Comparison of ENCODE assay signal across 14 cellular contexts in the genomic region with DNA sequence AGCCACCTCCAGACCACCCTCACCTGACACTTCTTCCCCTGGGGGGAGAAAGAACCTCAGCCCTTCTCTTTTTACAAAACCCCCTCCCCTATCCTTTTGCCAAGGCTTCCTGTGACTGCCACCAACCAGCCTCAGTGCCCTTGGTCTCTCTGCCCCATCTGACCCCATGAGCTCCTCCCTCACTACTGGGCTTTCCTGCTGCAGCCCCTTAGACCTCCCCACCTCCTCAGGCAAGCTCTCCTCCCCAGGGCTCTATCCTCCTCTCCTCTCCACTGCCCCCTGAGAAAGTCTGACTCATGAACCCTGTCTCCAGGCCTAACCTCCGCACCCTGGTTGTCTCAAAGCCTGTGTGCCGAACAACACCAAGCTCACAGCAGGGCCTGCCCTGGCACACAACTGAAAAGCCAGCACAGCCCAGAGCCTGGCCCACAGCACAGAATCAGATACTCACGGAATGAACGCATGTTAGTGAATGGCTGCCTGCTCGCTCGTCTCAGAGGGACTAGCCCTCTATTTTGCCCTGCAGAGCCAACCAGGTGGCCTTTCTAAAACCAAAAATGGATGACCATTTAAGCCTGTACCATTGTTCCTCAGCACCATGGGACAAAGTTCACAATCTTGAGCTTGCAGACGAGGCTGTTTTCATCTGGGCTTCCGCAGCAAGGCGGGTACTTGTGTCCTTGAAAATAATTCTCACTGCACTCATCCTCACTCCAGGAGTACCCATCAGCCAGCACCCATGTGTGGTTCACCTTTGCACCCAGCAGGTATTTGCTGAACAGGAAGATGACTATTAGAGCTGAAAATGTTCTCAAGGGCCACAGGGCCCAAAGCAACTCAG. TPM values are rescaled to one million over a fixed set of nuclear protein-coding genes. Genes with fewer than 3 reads are reported as not detected.
DNase-seq lines count a peak whose midpoint lies in the region; ATAC-seq and TF ChIP-seq lines count a peak whose summit lies in the region.
"Had no signal": no experiment of that assay in that cellular context is flagged by ENCODE, and none has a peak within 500 bp of the region (broad histone marks: within the 10 kb centered on the region; RNA-seq: fewer than 3 reads in every experiment).

No MANE protein-coding gene starts in this region.

- H3K9me3 ChIP-seq in MM.1S (replicated peaks; ENCODE audit: insufficient read depth, low read length) (no peaks in the 10 kb centered on the region), ovary (no peaks in the 10 kb centered on the region)
- H3K9me3 ChIP-seq: SJCRH30 had no signal

- no peak overlapping the region for H2AFZ ChIP-seq in MM.1S (ENCODE audit: low read length)

- DNase-seq in DMS 273 (lab: John Stamatoyannopoulos, UW; ENCODE audit: unreplicated experiment): peak; percentile 22
- no peak for DNase-seq in DMS 273 treated with DMSO at 0.1 percent for 48 hours (lab: John Stamatoyannopoulos, UW)
- no peak for DNase-seq in MM.1S
- DNase-seq in glutamatergic neuron: no peak
- DNase-seq in ovary: no peak
- no peak for DNase-seq in NCI-H2196 (lab: John Stamatoyannopoulos, UW; ENCODE audit: unreplicated experiment)
- DNase-seq in foreskin melanocyte: no peak
- DNase-seq: activated T-cell treated with anti-CD3 and anti-CD28 coated beads, Interleukin-2, amount 50 U/mL, for 1 hour; SJCRH30; stimulated activated CD4-positive, alpha-beta T cell treated with anti-CD3 and anti-CD28 coated beads, Interleukin-4, amount 100 ng/mL, for 24 hours had no signal

- no peaks in the 10 kb centered on the region for H4K20me1 ChIP-seq in MM.1S (ENCODE audit: insufficient read depth, low read length)

- no peaks in the 10 kb centered on the region for H3K27me3 ChIP-seq in MM.1S (replicated peaks; ENCODE audit: insufficient read depth, low read length)
- H3K27me3 ChIP-seq in ovary: no peaks in the 10 kb centered on the region
- H3K27me3 ChIP-seq: SJCRH30 had no signal

- H3K4me1 Mint-ChIP-seq in glutamatergic neuron (ENCODE audit: low read depth, unreplicated experiment): peaks cover 22% of the 10 kb centered on the region
- peaks cover 41% of the 10 kb centered on the region for H3K4me1 Mint-ChIP-seq in stimulated activated memory B cell treated with anti-CD40 and anti-IgM and Interleukin-4, amounts not matched to agents 10 μg/mL and 1 μg/mL and 100 μg/mL, for 72 hours

- H3F3A ChIP-seq in MM.1S (ENCODE audit: insufficient read depth, low read length): peaks cover 24% of the 10 kb centered on the region

- H3K27ac ChIP-seq in MM.1S (ENCODE audit: low read length) (peak overlapping the region; percentile 85; the same call in 1 of the 2 replicates), ovary (no peak overlapping the region)
- H3K27ac ChIP-seq: SJCRH30 had no signal

- H3K4me3 ChIP-seq in MM.1S (ENCODE audit: low read length): no peak overlapping the region
- no peak overlapping the region for H3K4me3 ChIP-seq in ovary
- H3K4me3 ChIP-seq: lung, SJCRH30 had no signal

- H3K4me1 ChIP-seq in MM.1S (ENCODE audit: low read length): peaks cover 21% of the 10 kb centered on the region
- H3K4me1 ChIP-seq in ovary (ENCODE audit: insufficient read depth): peaks cover 5% of the 10 kb centered on the region
- H3K4me1 ChIP-seq: SJCRH30 had no signal

- peak overlapping the region; percentile 99 for H3K4me2 ChIP-seq in MM.1S (ENCODE audit: low read depth, low read length)

- no peaks in the 10 kb centered on the region for H3K9me2 ChIP-seq in MM.1S (replicated peaks; ENCODE audit: insufficient read depth, low read length)

- 85 to 96% (median 93%) methylated on average over 9 of the region's 9 CpGs for WGBS in ovary, 3 donors

- peak overlapping the region; percentile 50 for H3K4me3 Mint-ChIP-seq in glutamatergic neuron (ENCODE audit: unreplicated experiment)
- peak overlapping the region; percentile 66 for H3K4me3 Mint-ChIP-seq in stimulated activated memory B cell treated with anti-CD40 and anti-IgM and Interleukin-4, amounts not matched to agents 10 μg/mL and 1 μg/mL and 100 μg/mL, for 72 hours

- TF ChIP-seq POLR2A in ovary (IDR thresholded peaks at IDR 0.05): no peak

- peaks cover 8% of the 10 kb centered on the region for H3K9me3 Mint-ChIP-seq in glutamatergic neuron (ENCODE audit: unreplicated experiment)
- H3K9me3 Mint-ChIP-seq in stimulated activated memory B cell treated with anti-CD40 and anti-IgM and Interleukin-4, amounts not matched to agents 10 μg/mL and 1 μg/mL and 100 μg/mL, for 72 hours: no peaks in the 10 kb centered on the region

- H3K27ac Mint-ChIP-seq in glutamatergic neuron (ENCODE audit: unreplicated experiment): no peak overlapping the region
- H3K27ac Mint-ChIP-seq in stimulated activated memory B cell treated with anti-CD40 and anti-IgM and Interleukin-4, amounts not matched to agents 10 μg/mL and 1 μg/mL and 100 μg/mL, for 72 hours: peak overlapping the region; percentile 80

- no peaks in the 10 kb centered on the region for H3K36me3 ChIP-seq in MM.1S (replicated peaks; ENCODE audit: insufficient read depth, low read length)
- H3K36me3 ChIP-seq in ovary: no peaks in the 10 kb centered on the region
- H3K36me3 ChIP-seq: SJCRH30 had no signal

- no peaks in the 10 kb centered on the region; the same call in 1 of the 2 replicates for H3K79me2 ChIP-seq in MM.1S (ENCODE audit: low read length)

- no peaks in the 10 kb centered on the region for H3K36me3 Mint-ChIP-seq in glutamatergic neuron (ENCODE audit: unreplicated experiment)
- H3K36me3 Mint-ChIP-seq in stimulated activated memory B cell treated with anti-CD40 and anti-IgM and Interleukin-4, amounts not matched to agents 10 μg/mL and 1 μg/mL and 100 μg/mL, for 72 hours: peaks cover 23% of the 10 kb centered on the region

- intact Hi-C loops in ovary (cut with DNase I): no loop called here

- peak overlapping the region; percentile 22; the same call in 1 of the 2 replicates for H3K9ac ChIP-seq in MM.1S (ENCODE audit: low read length)

- TF ChIP-seq CTCF in MM.1S (IDR thresholded peaks at IDR 0.05; ENCODE audit: low read length) (no peak), glutamatergic neuron (IDR thresholded peaks at IDR 0.05; ENCODE audit: partially characterized antibody, unreplicated experiment) (no peak), ovary (IDR thresholded peaks at IDR 0.05) (no peak)

- peak; percentile 19 for ATAC-seq in stimulated activated memory B cell treated with anti-CD40 and anti-IgM and Interleukin-4, amounts not matched to agents 10 μg/mL and 1 μg/mL and 100 μg/mL, for 72 hours

- H3K27me3 Mint-ChIP-seq in glutamatergic neuron (ENCODE audit: unreplicated experiment): peaks cover 19% of the 10 kb centered on the region
- peaks cover 10% of the 10 kb centered on the region for H3K27me3 Mint-ChIP-seq in stimulated activated memory B cell treated with anti-CD40 and anti-IgM and Interleukin-4, amounts not matched to agents 10 μg/mL and 1 μg/mL and 100 μg/mL, for 72 hours

- TF ChIP-seq EP300 in ovary (IDR thresholded peaks at IDR 0.05): no peak

RNA-seq across cellular contexts. Expression of a gene that starts 1.7 kb away (rescaled TPM):
- 0.61 TPM for total RNA-seq in glutamatergic neuron (ENCODE audit: unreplicated experiment)
- 1 to 10 TPM; 3.6 to 7.0 (median 4.9) TPM for total RNA-seq in ovary
- under 1 TPM; 0.85 to 0.88 TPM for polyA plus RNA-seq in ovary

RNA-seq across cellular contexts. Expression of a gene that starts 1.9 kb away (rescaled TPM):
- 0.78 TPM for total RNA-seq in glutamatergic neuron (ENCODE audit: unreplicated experiment)
- total RNA-seq in ovary: 1 to 10 TPM in 6 of 7 donors, under 1 TPM in 1; 0.99 to 5.6 (median 1.1) TPM
- polyA plus RNA-seq in ovary: 1 to 10 TPM; 1.1 to 1.2 TPM
- total RNA-seq: A172, endothelial cell of umbilical vein, SJCRH30 had no signal

RNA-seq across cellular contexts. Expression of a gene that starts 37.5 kb away (rescaled TPM):
- total RNA-seq in glutamatergic neuron (ENCODE audit: unreplicated experiment) (59.4 TPM), ovary (10 to 100 TPM; 12.5 to 34.5 (median 21.3) TPM)
- polyA plus RNA-seq in ovary: 10 to 100 TPM in 1 of 2 donors, 1 to 10 TPM in 1; 9.1 to 20.6 TPM

RNA-seq across cellular contexts. Expression of a gene that starts 47.2 kb away (rescaled TPM):
- total RNA-seq in glutamatergic neuron (ENCODE audit: unreplicated experiment): 39.4 TPM
- total RNA-seq in ovary: 10 to 100 TPM; 38.9 to 99.9 (median 56.1) TPM
- 10 to 100 TPM; 62.3 to 81.0 TPM for polyA plus RNA-seq in ovary
